Comparison of ENCODE assay signal across 18 cellular contexts in the genomic region with DNA sequence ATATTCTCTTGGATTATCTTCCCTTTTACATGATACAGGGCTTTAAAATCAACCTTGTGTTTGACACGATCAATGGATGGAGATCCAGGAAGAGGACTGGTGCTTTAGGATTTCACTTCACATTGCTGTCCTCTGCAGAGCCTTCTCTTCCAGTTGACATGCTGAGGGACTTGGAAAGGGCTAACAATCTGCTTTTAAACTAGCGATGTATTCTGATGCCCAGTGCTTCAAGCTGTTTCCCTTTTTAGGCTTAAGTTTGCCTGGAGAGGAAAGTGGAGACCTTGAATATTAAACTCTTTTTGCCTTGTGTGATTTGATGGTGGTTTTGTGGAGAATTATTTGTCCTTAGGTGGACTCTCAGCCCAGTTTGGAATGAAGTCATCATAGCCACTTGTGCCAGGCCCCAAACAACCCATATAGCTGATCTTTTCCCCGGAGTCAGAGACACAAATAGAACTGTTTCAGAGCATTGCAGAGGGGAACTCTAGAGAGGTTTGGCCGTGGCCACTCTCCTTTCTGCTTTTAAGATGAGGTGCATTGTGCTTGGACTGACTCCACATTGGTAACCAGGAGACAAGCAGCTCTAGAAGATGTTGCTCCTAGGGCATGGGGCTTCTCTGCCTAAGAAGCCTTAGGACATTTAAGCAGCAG.
DNase-seq lines count a peak whose midpoint lies in the region; ATAC-seq and TF ChIP-seq lines count a peak whose summit lies in the region.
"Had no signal": no experiment of that assay in that cellular context is flagged by ENCODE, and none has a peak within 500 bp of the region (broad histone marks: within the 10 kb centered on the region; RNA-seq: fewer than 3 reads in every experiment).

No MANE protein-coding gene starts in this region.

- H3K4me3 ChIP-seq in HCT116 (replicated peaks in 1 of 2; ENCODE audit: low read depth in 1 of 2, low read length in 2 of 2), result no peak overlapping the region
- H3K4me3 ChIP-seq: GM23338, MG63 had no signal

- no peaks in the 10 kb centered on the region for H3K9me3 ChIP-seq in HCT116 (ENCODE audit: control insufficient read depth in 1 of 2, insufficient read depth in 1 of 2, low read depth in 1 of 2, low read length in 2 of 2)
- H3K9me3 ChIP-seq: MG63 had no signal

- H3K4me3 Mint-ChIP-seq in activated CD4-positive, alpha-beta T cell treated with anti-CD3 and anti-CD28 coated beads, Interleukin-2, amount 10 ng/mL, durations not matched to agents 24 days and 14 days, result no peak overlapping the region
- H3K4me3 Mint-ChIP-seq: activated naive CD8-positive, alpha-beta T cell treated with anti-CD3 and anti-CD28 coated beads, Interleukin-2, amount 50 U/mL, for 24 hours; CD14-positive monocyte; GM23338; T-helper 1 cell treated with Interleukin-12 subunit alpha and Interleukin-12 subunit beta and Interleukin-4 antibody, amounts not matched to agents 30 μg/mL and 1 μg/mL, for 36 hours had no signal

- no peak overlapping the region for H3K9ac ChIP-seq in HCT116 (ENCODE audit: low read length)

- peaks cover 40% of the 10 kb centered on the region; the same call in 1 of the 2 replicates for H3K27me3 ChIP-seq in HCT116 (ENCODE audit: insufficient read depth, low read length)
- H3K27me3 ChIP-seq: MG63 had no signal

- no peak for TF ChIP-seq CTCF in HCT116 (IDR thresholded peaks at IDR 0.05 in 2 of 3, conservative IDR thresholded peaks at IDR 0.05 in 1 of 3; ENCODE audit: borderline replicate concordance in 1 of 3, insufficient read depth in 1 of 3, low read depth in 2 of 3, low read length in 2 of 3)

- CTCF ChIA-PET in HCT116 (lab: Charles Lee), result interaction anchor here (0.8 to 2.7 kb wide), 6 partner anchors 10 to 674 kb away, joined by 3 to 36 read pairs (median 5); no protein-coding TSS in a partner anchor

- H3K79me2 ChIP-seq in HCT116 (ENCODE audit: insufficient read depth, low read length), result no peaks in the 10 kb centered on the region

- H3K4me2 ChIP-seq in HCT116 (ENCODE audit: low read length), result no peak overlapping the region
- H3K4me2 ChIP-seq: GM23338 had no signal

- no TSS peak for BruUV-seq in HCT116 (replicated peaks; lab: Mats Ljungman, UMichigan)

- DNase-seq in HCT116 (ENCODE audit: low read depth, low spot score), result no peak
- DNase-seq in astrocyte of the hippocampus (ENCODE audit: low read depth, low spot score), result peak; percentile 12
- no peak for DNase-seq in left cardiac atrium
- DNase-seq in retina, result peak; percentile 54
- DNase-seq in activated CD4-positive, alpha-beta T cell treated with anti-CD3 and anti-CD28 coated beads, Interleukin-2, amount 10 ng/mL, durations not matched to agents 24 days and 14 days, result no peak
- no peak for DNase-seq in ecto neural progenitor cell (ENCODE audit: low spot score)
- DNase-seq: activated CD8-positive, alpha-beta memory T cell treated with anti-CD3 and anti-CD28 coated beads, Interleukin-2, amount 50 U/mL, for 48 hours; activated effector memory CD4-positive, alpha-beta T cell treated with anti-CD3 and anti-CD28 coated beads, Interleukin-2, amount 50 U/mL, for 16 hours; activated naive CD8-positive, alpha-beta T cell treated with anti-CD3 and anti-CD28 coated beads, Interleukin-2, amount 50 U/mL, for 24 hours; effector CD4-positive, alpha-beta T cell; stimulated activated CD4-positive, alpha-beta T cell treated with anti-CD3 and anti-CD28 coated beads, Interleukin-12 subunit alpha, Interleukin-12 subunit beta, amount 100 ng/mL, for 4 hours; stimulated activated CD8-positive, alpha-beta memory T cell treated with anti-CD3 and anti-CD28 coated beads, Interleukin-4, amount 100 ng/mL, for 48 hours had no signal

- no peaks in the 10 kb centered on the region for H3K9me2 ChIP-seq in HCT116 (ENCODE audit: insufficient read depth)

- TF ChIP-seq RAD21 in HCT116 (IDR thresholded peaks at IDR 0.05; ENCODE audit: low read depth), result no peak

- no peak overlapping the region for H3K27ac Mint-ChIP-seq in activated CD4-positive, alpha-beta T cell treated with anti-CD3 and anti-CD28 coated beads, Interleukin-2, amount 10 ng/mL, durations not matched to agents 24 days and 14 days
- H3K27ac Mint-ChIP-seq: activated naive CD8-positive, alpha-beta T cell treated with anti-CD3 and anti-CD28 coated beads, Interleukin-2, amount 50 U/mL, for 24 hours; CD14-positive monocyte; GM23338; T-helper 1 cell treated with Interleukin-12 subunit alpha and Interleukin-12 subunit beta and Interleukin-4 antibody, amounts not matched to agents 30 μg/mL and 1 μg/mL, for 36 hours had no signal

- 0 out of 2 replicates have a peak, but pooled peaks have one; percentile 20 for ATAC-seq in HCT116
- ATAC-seq in left cardiac atrium, result peak; percentile 21 to 41
- ATAC-seq in GM19397 (IDR thresholded peaks at IDR 0.05; ENCODE audit: unreplicated experiment), result no peak
- ATAC-seq in esophagus mucosa, result no peak
- ATAC-seq: activated naive CD8-positive, alpha-beta T cell treated with anti-CD3 and anti-CD28 coated beads, Interleukin-2, amount 50 U/mL, for 24 hours had no signal

- no peak for TF ChIP-seq POLR2A in HCT116 (IDR thresholded peaks at IDR 0.05; ENCODE audit: borderline replicate concordance, extremely low read depth, insufficient read depth, insufficient read length)

- no peaks in the 10 kb centered on the region for H3K4me1 Mint-ChIP-seq in activated CD4-positive, alpha-beta T cell treated with anti-CD3 and anti-CD28 coated beads, Interleukin-2, amount 10 ng/mL, durations not matched to agents 24 days and 14 days
- H3K4me1 Mint-ChIP-seq: activated naive CD8-positive, alpha-beta T cell treated with anti-CD3 and anti-CD28 coated beads, Interleukin-2, amount 50 U/mL, for 24 hours had no signal

- peaks cover 9% of the 10 kb centered on the region for H3K27me3 Mint-ChIP-seq in activated CD4-positive, alpha-beta T cell treated with anti-CD3 and anti-CD28 coated beads, Interleukin-2, amount 10 ng/mL, durations not matched to agents 24 days and 14 days

- RAD21 ChIA-PET in HCT116 (lab: Charles Lee; ENCODE audit: low non-redundant PET in 1 of 2, low total read pairs in 2 of 2, uncharacterized antibody in 2 of 2, unreplicated experiment in 2 of 2), result interaction anchor here in 1 of 2 experiments (1.5 kb wide), 1 partner anchor 526 kb away, joined by 6 read pairs; no protein-coding TSS in a partner anchor

- no peaks in the 10 kb centered on the region for H3K4me1 ChIP-seq in HCT116 (ENCODE audit: control insufficient read depth in 1 of 2, insufficient read depth in 2 of 2, low read length in 2 of 2)

- POLR2A ChIA-PET in HCT116 (lab: Charles Lee), result no interaction called here

- H3K36me3 ChIP-seq in HCT116 (ENCODE audit: control insufficient read depth in 1 of 2, insufficient read depth in 2 of 2, low read length in 2 of 2), result no peaks in the 10 kb centered on the region
- H3K36me3 ChIP-seq: MG63 had no signal

- H3K9me3 Mint-ChIP-seq in activated CD4-positive, alpha-beta T cell treated with anti-CD3 and anti-CD28 coated beads, Interleukin-2, amount 10 ng/mL, durations not matched to agents 24 days and 14 days, result no peaks in the 10 kb centered on the region
- H3K9me3 Mint-ChIP-seq: activated naive CD8-positive, alpha-beta T cell treated with anti-CD3 and anti-CD28 coated beads, Interleukin-2, amount 50 U/mL, for 24 hours; CD14-positive monocyte; GM23338; T-helper 1 cell treated with Interleukin-12 subunit alpha and Interleukin-12 subunit beta and Interleukin-4 antibody, amounts not matched to agents 30 μg/mL and 1 μg/mL, for 36 hours had no signal

- intact Hi-C loops in HCT116 (cut with micrococcal nuclease), result loop anchor here (1.0 to 10.0 kb wide), 3 partner anchors 526 to 897 kb away; no protein-coding TSS in a partner anchor
- intact Hi-C loops in left cardiac atrium (cut with DNase I), result loop anchor here (2.0 to 10.0 kb wide), 4 partner anchors 151 to 532 kb away; no protein-coding TSS in a partner anchor
- intact Hi-C loops in activated CD4-positive, alpha-beta T cell treated with anti-CD3 and anti-CD28 coated beads, Interleukin-2, amount 10 ng/mL, durations not matched to agents 24 days and 14 days (cut with micrococcal nuclease), result loop anchor here (10.0 kb wide), 1 partner anchor 899 kb away; no protein-coding TSS in a partner anchor

- no peaks in the 10 kb centered on the region for H4K20me1 ChIP-seq in HCT116 (ENCODE audit: insufficient read depth)

- H3K36me3 Mint-ChIP-seq in activated CD4-positive, alpha-beta T cell treated with anti-CD3 and anti-CD28 coated beads, Interleukin-2, amount 10 ng/mL, durations not matched to agents 24 days and 14 days (ENCODE audit: low read depth), result no peaks in the 10 kb centered on the region
- H3K36me3 Mint-ChIP-seq: CD14-positive monocyte had no signal

- no peak overlapping the region for H3K27ac ChIP-seq in HCT116 (ENCODE audit: low read depth, low read length)

- H2AFZ ChIP-seq in HCT116 (ENCODE audit: low read depth, low read length, poor library complexity, severe bottlenecking), result no peak overlapping the region
- H2AFZ ChIP-seq: GM23338 had no signal

TF ChIP-seq in HCT116, 20 proteins besides CTCF, POLR2A, EP300 and RAD21:
- TF ChIP-seq FOSL1 (IDR thresholded peaks at IDR 0.05; ENCODE audit: low read depth) (no peak), CBX3 (IDR thresholded peaks at IDR 0.05; ENCODE audit: low read depth) (no peak), EZH2phosphoT487 (IDR thresholded peaks at IDR 0.05; ENCODE audit: borderline replicate concordance) (no peak), EZH2 (IDR thresholded peaks at IDR 0.05) (no peak), ZNF274 (IDR thresholded peaks at IDR 0.05; ENCODE audit: low read depth, low read length) (no peak), YY1 (IDR thresholded peaks at IDR 0.05; ENCODE audit: extremely low read depth, insufficient replicate concordance, low read depth, low read length) (no peak), EGR1 (IDR thresholded peaks at IDR 0.05; ENCODE audit: low read depth) (no peak)
- TF ChIP-seq, protein P1, sequence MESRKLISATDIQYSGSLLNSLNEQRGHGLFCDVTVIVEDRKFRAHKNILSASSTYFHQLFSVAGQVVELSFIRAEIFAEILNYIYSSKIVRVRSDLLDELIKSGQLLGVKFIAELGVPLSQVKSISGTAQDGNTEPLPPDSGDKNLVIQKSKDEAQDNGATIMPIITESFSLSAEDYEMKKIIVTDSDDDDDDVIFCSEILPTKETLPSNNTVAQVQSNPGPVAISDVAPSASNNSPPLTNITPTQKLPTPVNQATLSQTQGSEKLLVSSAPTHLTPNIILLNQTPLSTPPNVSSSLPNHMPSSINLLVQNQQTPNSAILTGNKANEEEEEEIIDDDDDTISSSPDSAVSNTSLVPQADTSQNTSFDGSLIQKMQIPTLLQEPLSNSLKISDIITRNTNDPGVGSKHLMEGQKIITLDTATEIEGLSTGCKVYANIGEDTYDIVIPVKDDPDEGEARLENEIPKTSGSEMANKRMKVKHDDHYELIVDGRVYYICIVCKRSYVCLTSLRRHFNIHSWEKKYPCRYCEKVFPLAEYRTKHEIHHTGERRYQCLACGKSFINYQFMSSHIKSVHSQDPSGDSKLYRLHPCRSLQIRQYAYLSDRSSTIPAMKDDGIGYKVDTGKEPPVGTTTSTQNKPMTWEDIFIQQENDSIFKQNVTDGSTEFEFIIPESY (IDR thresholded peaks at IDR 0.05; ENCODE audit: extremely low read depth, insufficient replicate concordance, low read length), result no peak

Comparison
In these comparisons a context has a peak if more than half of its experiments do, and no peak if none do; other contexts are left out.
1. ATAC-seq: peak in HCT116 (single experiment) and left cardiac atrium (2 of 2); none in GM19397 (single experiment) and esophagus mucosa (single experiment).
2. DNase-seq: peak in astrocyte of the hippocampus (single experiment) and retina (single experiment); none in HCT116 (single experiment), left cardiac atrium (single experiment), activated CD4-positive, alpha-beta T cell treated with anti-CD3 and anti-CD28 coated beads, Interleukin-2, amount 10 ng/mL, durations not matched to agents 24 days and 14 days (single experiment) and ecto neural progenitor cell (single experiment).